16 cellular contexts compared by ENCODE assay signal in genomic region chr6:109222848-109223247, GRCh38.
A peak's percentile ranks its signal among the peaks of the same experiment; 100 is the strongest.
DNase-seq lines count a peak whose midpoint lies in the region; ATAC-seq and TF ChIP-seq lines count a peak whose summit lies in the region.
"Had no signal": no experiment of that assay in that cellular context is flagged by ENCODE, and none has a peak within 500 bp of the region (broad histone marks: within the 10 kb centered on the region; RNA-seq: fewer than 3 reads in every experiment).

No MANE protein-coding gene starts in this region.

- CTCF ChIA-PET in activated CD8-positive, alpha-beta T cell treated with anti-CD3 and anti-CD28 coated beads, Interleukin-2, amount 10 ng/mL, durations not matched to agents 7 days and 5 days (lab: Charles Lee), result no interaction called here
- CTCF ChIA-PET in activated CD8-positive, alpha-beta T cell treated with anti-CD3 and anti-CD28 coated beads for 36 hours (lab: Charles Lee), result no interaction called here

- no peaks in the 10 kb centered on the region for H3K36me3 ChIP-seq in heart right ventricle
- H3K36me3 ChIP-seq: BLaER1 treated with 17β-estradiol and CSF1 and Interleukin-3, amounts not matched to agents 10 nM and 100 nM had no signal

- H3K9me3 Mint-ChIP-seq in activated CD8-positive, alpha-beta T cell treated with anti-CD3 and anti-CD28 coated beads, Interleukin-2, amount 10 ng/mL, durations not matched to agents 7 days and 5 days (ENCODE audit: insufficient read depth), result no peaks in the 10 kb centered on the region
- no peaks in the 10 kb centered on the region for H3K9me3 Mint-ChIP-seq in activated CD8-positive, alpha-beta T cell treated with anti-CD3 and anti-CD28 coated beads for 36 hours
- H3K9me3 Mint-ChIP-seq in T-helper 2 cell treated with Interferon-gamma antibody and Interleukin-4, amounts not matched to agents 5 μg/mL and 100 μg/mL, for 36 hours, result no peaks in the 10 kb centered on the region
- no peaks in the 10 kb centered on the region for H3K9me3 Mint-ChIP-seq in natural killer cell

- H3K27me3 Mint-ChIP-seq in activated CD8-positive, alpha-beta T cell treated with anti-CD3 and anti-CD28 coated beads, Interleukin-2, amount 10 ng/mL, durations not matched to agents 7 days and 5 days (ENCODE audit: low read depth), result peaks cover 13% of the 10 kb centered on the region
- H3K27me3 Mint-ChIP-seq in activated CD8-positive, alpha-beta T cell treated with anti-CD3 and anti-CD28 coated beads for 36 hours, result peaks cover 5% of the 10 kb centered on the region
- peaks cover 14% of the 10 kb centered on the region for H3K27me3 Mint-ChIP-seq in T-helper 2 cell treated with Interferon-gamma antibody and Interleukin-4, amounts not matched to agents 5 μg/mL and 100 μg/mL, for 36 hours (ENCODE audit: low read depth)
- peaks cover 0 to 3% of the 10 kb centered on the region in 2 donors for H3K27me3 Mint-ChIP-seq in natural killer cell (ENCODE audit: low read depth in 2 of 2)

- H3K27ac Mint-ChIP-seq in activated CD8-positive, alpha-beta T cell treated with anti-CD3 and anti-CD28 coated beads, Interleukin-2, amount 10 ng/mL, durations not matched to agents 7 days and 5 days, result peak overlapping the region; percentile 4
- H3K27ac Mint-ChIP-seq in activated CD8-positive, alpha-beta T cell treated with anti-CD3 and anti-CD28 coated beads for 36 hours, result no peak overlapping the region
- H3K27ac Mint-ChIP-seq in T-helper 2 cell treated with Interferon-gamma antibody and Interleukin-4, amounts not matched to agents 5 μg/mL and 100 μg/mL, for 36 hours, result peak overlapping the region; percentile 37
- peak overlapping the region; percentile 56 to 82 for H3K27ac Mint-ChIP-seq in natural killer cell
- H3K27ac Mint-ChIP-seq: CD4-positive, CD25-positive, alpha-beta regulatory T cell had no signal

- no peak overlapping the region for H3K4me3 ChIP-seq in heart right ventricle
- H3K4me3 ChIP-seq: BLaER1 treated with 17β-estradiol and CSF1 and Interleukin-3, amounts not matched to agents 10 nM and 100 nM; GM12878; GM23248 had no signal

- DNase-seq in activated CD8-positive, alpha-beta T cell treated with anti-CD3 and anti-CD28 coated beads, Interleukin-2, amount 10 ng/mL, durations not matched to agents 7 days and 5 days, result peak; percentile 29
- no peak for DNase-seq in activated CD8-positive, alpha-beta T cell treated with anti-CD3 and anti-CD28 coated beads for 36 hours
- DNase-seq in T-helper 2 cell treated with Interferon-gamma antibody and Interleukin-4, amounts not matched to agents 5 μg/mL and 100 μg/mL, for 36 hours (ENCODE audit: low spot score), result no peak
- DNase-seq in natural killer cell (no peak), heart right ventricle (no peak), GF-D8 (lab: John Stamatoyannopoulos, UW) (no peak)
- DNase-seq in activated CD4-positive, alpha-beta T cell treated with anti-CD3 and anti-CD28 coated beads, Interleukin-2, amount 50 U/mL, for 4 hours, result no peak
- DNase-seq: 8988T; ACHN; Calu3; CD4-positive, CD25-positive, alpha-beta regulatory T cell; DMS 273 treated with DMSO at 0.1 percent for 48 hours; GM23248; H7 had no signal

- peaks cover 0 to 15% (median 7%) of the 10 kb centered on the region in 9 donors for H3K4me1 ChIP-seq in heart right ventricle

- peaks cover 45% of the 10 kb centered on the region for H3K4me1 Mint-ChIP-seq in activated CD8-positive, alpha-beta T cell treated with anti-CD3 and anti-CD28 coated beads, Interleukin-2, amount 10 ng/mL, durations not matched to agents 7 days and 5 days (ENCODE audit: low read depth)
- peaks cover 14% of the 10 kb centered on the region for H3K4me1 Mint-ChIP-seq in activated CD8-positive, alpha-beta T cell treated with anti-CD3 and anti-CD28 coated beads for 36 hours (ENCODE audit: low read depth)
- H3K4me1 Mint-ChIP-seq in T-helper 2 cell treated with Interferon-gamma antibody and Interleukin-4, amounts not matched to agents 5 μg/mL and 100 μg/mL, for 36 hours (ENCODE audit: low read depth), result peaks cover 31% of the 10 kb centered on the region
- H3K4me1 Mint-ChIP-seq in natural killer cell, result peaks cover 33 to 45% of the 10 kb centered on the region in 2 donors

- ATAC-seq in activated CD8-positive, alpha-beta T cell treated with anti-CD3 and anti-CD28 coated beads, Interleukin-2, amount 10 ng/mL, durations not matched to agents 7 days and 5 days, result peak; percentile 48
- no peak for ATAC-seq in activated CD8-positive, alpha-beta T cell treated with anti-CD3 and anti-CD28 coated beads for 36 hours
- ATAC-seq in natural killer cell (peak; percentile 87 to 97 (median 93)), heart right ventricle (no peak)
- ATAC-seq: GM12878 had no signal

- H3K9me3 ChIP-seq in heart right ventricle, result no peaks in the 10 kb centered on the region

- no peak overlapping the region for H3K4me3 Mint-ChIP-seq in activated CD8-positive, alpha-beta T cell treated with anti-CD3 and anti-CD28 coated beads, Interleukin-2, amount 10 ng/mL, durations not matched to agents 7 days and 5 days
- no peak overlapping the region for H3K4me3 Mint-ChIP-seq in activated CD8-positive, alpha-beta T cell treated with anti-CD3 and anti-CD28 coated beads for 36 hours
- peak overlapping the region; percentile 8 for H3K4me3 Mint-ChIP-seq in T-helper 2 cell treated with Interferon-gamma antibody and Interleukin-4, amounts not matched to agents 5 μg/mL and 100 μg/mL, for 36 hours
- H3K4me3 Mint-ChIP-seq in natural killer cell, result peak overlapping the region; percentile 21
- H3K4me3 Mint-ChIP-seq: CD4-positive, CD25-positive, alpha-beta regulatory T cell had no signal

- POLR2A ChIA-PET in activated CD8-positive, alpha-beta T cell treated with anti-CD3 and anti-CD28 coated beads, Interleukin-2, amount 10 ng/mL, durations not matched to agents 7 days and 5 days (lab: Charles Lee), result no interaction called here
- POLR2A ChIA-PET in activated CD8-positive, alpha-beta T cell treated with anti-CD3 and anti-CD28 coated beads for 36 hours (lab: Charles Lee), result no interaction called here

- TF ChIP-seq CTCF in activated CD8-positive, alpha-beta T cell treated with anti-CD3 and anti-CD28 coated beads for 36 hours (IDR thresholded peaks at IDR 0.05), result no peak
- TF ChIP-seq CTCF in natural killer cell (IDR thresholded peaks at IDR 0.05) (no peak), heart right ventricle (IDR thresholded peaks at IDR 0.05) (no peak)

- intact Hi-C loops in activated CD8-positive, alpha-beta T cell treated with anti-CD3 and anti-CD28 coated beads for 36 hours (cut with micrococcal nuclease), result no loop called here
- intact Hi-C loops in natural killer cell (cut with micrococcal nuclease), result loop anchor here (2.0 kb wide), 1 partner anchor 14 kb away; no protein-coding TSS in a partner anchor
- intact Hi-C loops in heart right ventricle (cut with DNase I), result no loop called here

- no peaks in the 10 kb centered on the region for H3K36me3 Mint-ChIP-seq in activated CD8-positive, alpha-beta T cell treated with anti-CD3 and anti-CD28 coated beads, Interleukin-2, amount 10 ng/mL, durations not matched to agents 7 days and 5 days (ENCODE audit: low read depth)
- H3K36me3 Mint-ChIP-seq in activated CD8-positive, alpha-beta T cell treated with anti-CD3 and anti-CD28 coated beads for 36 hours (ENCODE audit: low read depth), result no peaks in the 10 kb centered on the region
- H3K36me3 Mint-ChIP-seq in T-helper 2 cell treated with Interferon-gamma antibody and Interleukin-4, amounts not matched to agents 5 μg/mL and 100 μg/mL, for 36 hours (ENCODE audit: low read depth), result no peaks in the 10 kb centered on the region
- no peaks in the 10 kb centered on the region for H3K36me3 Mint-ChIP-seq in natural killer cell
- H3K36me3 Mint-ChIP-seq: CD4-positive, CD25-positive, alpha-beta regulatory T cell had no signal

- WGBS in heart right ventricle, 2 donors, result 68 to 92% methylated on average over 3 of the region's 3 CpGs

- H3K27ac ChIP-seq in heart right ventricle, result no peak overlapping the region
- H3K27ac ChIP-seq: BLaER1 treated with 17β-estradiol and CSF1 and Interleukin-3, amounts not matched to agents 10 nM and 100 nM; GM23248 had no signal

- H3K27me3 ChIP-seq in heart right ventricle, result no peaks in the 10 kb centered on the region
- H3K27me3 ChIP-seq: BLaER1 treated with 17β-estradiol and CSF1 and Interleukin-3, amounts not matched to agents 10 nM and 100 nM had no signal

Comparison
In these comparisons a context has a peak if more than half of its experiments do, and no peak if none do; other contexts are left out.
1. ATAC-seq: peak in activated CD8-positive, alpha-beta T cell treated with anti-CD3 and anti-CD28 coated beads, Interleukin-2, amount 10 ng/mL, durations not matched to agents 7 days and 5 days (single experiment) and natural killer cell (3 of 3); none in activated CD8-positive, alpha-beta T cell treated with anti-CD3 and anti-CD28 coated beads for 36 hours (single experiment) and heart right ventricle (0 of 8).
2. H3K4me3 Mint-ChIP-seq: peak in T-helper 2 cell treated with Interferon-gamma antibody and Interleukin-4, amounts not matched to agents 5 μg/mL and 100 μg/mL, for 36 hours (single experiment) and natural killer cell (single experiment); none in activated CD8-positive, alpha-beta T cell treated with anti-CD3 and anti-CD28 coated beads, Interleukin-2, amount 10 ng/mL, durations not matched to agents 7 days and 5 days (single experiment) and activated CD8-positive, alpha-beta T cell treated with anti-CD3 and anti-CD28 coated beads for 36 hours (single experiment).